In genomic region chr12:117026343-117026742, GRCh38 we compare ENCODE assay signal across 19 cellular contexts.
DNase-seq lines count a peak whose midpoint lies in the region; ATAC-seq and TF ChIP-seq lines count a peak whose summit lies in the region.
"Had no signal": no experiment of that assay in that cellular context is flagged by ENCODE, and none has a peak within 500 bp of the region (broad histone marks: within the 10 kb centered on the region; RNA-seq: fewer than 3 reads in every experiment).

No MANE protein-coding gene starts in this region.

- no peaks in the 10 kb centered on the region for H3K27me3 Mint-ChIP-seq in activated naive CD8-positive, alpha-beta T cell treated with anti-CD3 and anti-CD28 coated beads, Interleukin-2, amount 10 ng/mL, durations not matched to agents 7 days and 5 days
- no peaks in the 10 kb centered on the region for H3K27me3 Mint-ChIP-seq in activated naive CD8-positive, alpha-beta T cell treated with anti-CD3 and anti-CD28 coated beads for 36 hours
- H3K27me3 Mint-ChIP-seq in stimulated activated memory B cell treated with anti-CD40 and anti-IgM and Interleukin-4, amounts not matched to agents 10 μg/mL and 1 μg/mL and 100 μg/mL, for 72 hours, result no peaks in the 10 kb centered on the region
- no peaks in the 10 kb centered on the region for H3K27me3 Mint-ChIP-seq in CD8-positive, alpha-beta T cell (ENCODE audit: low read depth)
- H3K27me3 Mint-ChIP-seq: activated naive CD8-positive, alpha-beta T cell treated with anti-CD3 and anti-CD28 coated beads, Interleukin-2, amount 50 U/mL, for 24 hours; activated T-cell treated with anti-CD3 and anti-CD28 coated beads, Interleukin-2, amount 50 U/mL, for 24 hours; natural killer cell treated with Interleukin-12 subunit alpha and Interleukin-12 subunit beta and Interleukin-15 and Interleukin-18, amount 100 ng/mL, for 72 hours had no signal

- TF ChIP-seq CTCF in right atrium auricular region (IDR thresholded peaks at IDR 0.05), result no peak
- no peak for TF ChIP-seq CTCF in CD8-positive, alpha-beta T cell (IDR thresholded peaks at IDR 0.05)

- H3K36me3 ChIP-seq in KOPT-K1 (ENCODE audit: insufficient read depth, low read length) (peaks cover 99% of the 10 kb centered on the region), right atrium auricular region (peaks cover 32% of the 10 kb centered on the region)
- peaks cover 21% of the 10 kb centered on the region for H3K36me3 ChIP-seq in CD8-positive, alpha-beta T cell (ENCODE audit: insufficient read depth, low read length)

- H3K4me3 ChIP-seq in right atrium auricular region, result no peak overlapping the region
- no peak overlapping the region for H3K4me3 ChIP-seq in CD8-positive, alpha-beta T cell (ENCODE audit: low read depth, low read length)
- H3K4me3 ChIP-seq: HAP-1, K562 had no signal

- intact Hi-C loops in CD8-positive, alpha-beta T cell (cut with DNase I, micrococcal nuclease), result loop anchor here in 1 of 2 experiments (5.0 kb wide), 1 partner anchor 111 kb away; no protein-coding TSS in a partner anchor

- peaks cover 8% of the 10 kb centered on the region for H3K4me1 Mint-ChIP-seq in activated naive CD8-positive, alpha-beta T cell treated with anti-CD3 and anti-CD28 coated beads, Interleukin-2, amount 10 ng/mL, durations not matched to agents 7 days and 5 days
- H3K4me1 Mint-ChIP-seq in activated naive CD8-positive, alpha-beta T cell treated with anti-CD3 and anti-CD28 coated beads for 36 hours, result peaks cover 2% of the 10 kb centered on the region
- peaks cover 13% of the 10 kb centered on the region for H3K4me1 Mint-ChIP-seq in stimulated activated memory B cell treated with anti-CD40 and anti-IgM and Interleukin-4, amounts not matched to agents 10 μg/mL and 1 μg/mL and 100 μg/mL, for 72 hours
- H3K4me1 Mint-ChIP-seq in CD8-positive, alpha-beta T cell (ENCODE audit: low read depth), result no peaks in the 10 kb centered on the region

- no peaks in the 10 kb centered on the region for H3K27me3 ChIP-seq in right atrium auricular region
- no peaks in the 10 kb centered on the region for H3K27me3 ChIP-seq in CD8-positive, alpha-beta T cell (ENCODE audit: insufficient read depth, low read length)
- H3K27me3 ChIP-seq: brain microvascular endothelial cell had no signal

- H3K4me3 Mint-ChIP-seq in activated naive CD8-positive, alpha-beta T cell treated with anti-CD3 and anti-CD28 coated beads, Interleukin-2, amount 10 ng/mL, durations not matched to agents 7 days and 5 days, result no peak overlapping the region
- no peak overlapping the region for H3K4me3 Mint-ChIP-seq in activated naive CD8-positive, alpha-beta T cell treated with anti-CD3 and anti-CD28 coated beads for 36 hours
- H3K4me3 Mint-ChIP-seq in stimulated activated memory B cell treated with anti-CD40 and anti-IgM and Interleukin-4, amounts not matched to agents 10 μg/mL and 1 μg/mL and 100 μg/mL, for 72 hours, result no peak overlapping the region
- H3K4me3 Mint-ChIP-seq in CD8-positive, alpha-beta T cell, result no peak overlapping the region
- H3K4me3 Mint-ChIP-seq: activated naive CD8-positive, alpha-beta T cell treated with anti-CD3 and anti-CD28 coated beads, Interleukin-2, amount 50 U/mL, for 24 hours; activated T-cell treated with anti-CD3 and anti-CD28 coated beads, Interleukin-2, amount 50 U/mL, for 24 hours; mesothelial cell of epicardium; natural killer cell treated with Interleukin-12 subunit alpha and Interleukin-12 subunit beta and Interleukin-15 and Interleukin-18, amount 100 ng/mL, for 72 hours had no signal

- CTCF ChIA-PET in CD8-positive, alpha-beta T cell (lab: Charles Lee), result interaction anchor here (0.7 to 8.1 kb wide), 18 partner anchors 8 to 124 kb away, joined by 3 to 141 read pairs (median 3); no protein-coding TSS in a partner anchor

- POLR2A ChIA-PET in activated naive CD8-positive, alpha-beta T cell treated with anti-CD3 and anti-CD28 coated beads, Interleukin-2, amount 10 ng/mL, durations not matched to agents 7 days and 5 days (lab: Charles Lee), result interaction anchor here (0.8 to 1.0 kb wide), 2 partner anchors 93 to 99 kb away, joined by 3 read pairs; no protein-coding TSS in a partner anchor
- POLR2A ChIA-PET in CD8-positive, alpha-beta T cell (lab: Charles Lee), result no interaction called here

- H3K9me3 Mint-ChIP-seq in activated naive CD8-positive, alpha-beta T cell treated with anti-CD3 and anti-CD28 coated beads, Interleukin-2, amount 10 ng/mL, durations not matched to agents 7 days and 5 days, result no peaks in the 10 kb centered on the region
- no peaks in the 10 kb centered on the region for H3K9me3 Mint-ChIP-seq in activated naive CD8-positive, alpha-beta T cell treated with anti-CD3 and anti-CD28 coated beads for 36 hours
- no peaks in the 10 kb centered on the region for H3K9me3 Mint-ChIP-seq in stimulated activated memory B cell treated with anti-CD40 and anti-IgM and Interleukin-4, amounts not matched to agents 10 μg/mL and 1 μg/mL and 100 μg/mL, for 72 hours
- no peaks in the 10 kb centered on the region for H3K9me3 Mint-ChIP-seq in CD8-positive, alpha-beta T cell
- H3K9me3 Mint-ChIP-seq: activated naive CD8-positive, alpha-beta T cell treated with anti-CD3 and anti-CD28 coated beads, Interleukin-2, amount 50 U/mL, for 24 hours; activated T-cell treated with anti-CD3 and anti-CD28 coated beads, Interleukin-2, amount 50 U/mL, for 24 hours; mesothelial cell of epicardium; natural killer cell treated with Interleukin-12 subunit alpha and Interleukin-12 subunit beta and Interleukin-15 and Interleukin-18, amount 100 ng/mL, for 72 hours had no signal

- H3K9me3 ChIP-seq in KOPT-K1 (ENCODE audit: insufficient read depth, low read length, poor library complexity, severe bottlenecking), result no peaks in the 10 kb centered on the region
- H3K9me3 ChIP-seq in right atrium auricular region, result no peaks in the 10 kb centered on the region
- H3K9me3 ChIP-seq in CD8-positive, alpha-beta T cell (ENCODE audit: low read length), result no peaks in the 10 kb centered on the region
- H3K9me3 ChIP-seq: HAP-1 had no signal

- ATAC-seq in activated naive CD8-positive, alpha-beta T cell treated with anti-CD3 and anti-CD28 coated beads, Interleukin-2, amount 10 ng/mL, durations not matched to agents 7 days and 5 days (ENCODE audit: low read depth), result no peak
- ATAC-seq in stimulated activated memory B cell treated with anti-CD40 and anti-IgM and Interleukin-4, amounts not matched to agents 10 μg/mL and 1 μg/mL and 100 μg/mL, for 72 hours, result no peak
- no peak for ATAC-seq in GM19395 (IDR thresholded peaks at IDR 0.05; ENCODE audit: unreplicated experiment)
- ATAC-seq in HG02981 (IDR thresholded peaks at IDR 0.05; ENCODE audit: unreplicated experiment), result no peak
- no peak for ATAC-seq in CD8-positive, alpha-beta T cell

- peaks cover 8% of the 10 kb centered on the region for H3K36me3 Mint-ChIP-seq in activated naive CD8-positive, alpha-beta T cell treated with anti-CD3 and anti-CD28 coated beads, Interleukin-2, amount 10 ng/mL, durations not matched to agents 7 days and 5 days
- peaks cover 3% of the 10 kb centered on the region for H3K36me3 Mint-ChIP-seq in activated naive CD8-positive, alpha-beta T cell treated with anti-CD3 and anti-CD28 coated beads for 36 hours
- H3K36me3 Mint-ChIP-seq in stimulated activated memory B cell treated with anti-CD40 and anti-IgM and Interleukin-4, amounts not matched to agents 10 μg/mL and 1 μg/mL and 100 μg/mL, for 72 hours, result peaks cover 81% of the 10 kb centered on the region
- peaks cover 73% of the 10 kb centered on the region for H3K36me3 Mint-ChIP-seq in CD8-positive, alpha-beta T cell

- H3K27ac Mint-ChIP-seq in activated naive CD8-positive, alpha-beta T cell treated with anti-CD3 and anti-CD28 coated beads, Interleukin-2, amount 10 ng/mL, durations not matched to agents 7 days and 5 days, result peak overlapping the region; percentile 73
- H3K27ac Mint-ChIP-seq in activated naive CD8-positive, alpha-beta T cell treated with anti-CD3 and anti-CD28 coated beads for 36 hours, result no peak overlapping the region
- peak overlapping the region; percentile 46 for H3K27ac Mint-ChIP-seq in stimulated activated memory B cell treated with anti-CD40 and anti-IgM and Interleukin-4, amounts not matched to agents 10 μg/mL and 1 μg/mL and 100 μg/mL, for 72 hours
- H3K27ac Mint-ChIP-seq in CD8-positive, alpha-beta T cell, result no peak overlapping the region
- H3K27ac Mint-ChIP-seq: mesothelial cell of epicardium had no signal

- DNase-seq in activated naive CD8-positive, alpha-beta T cell treated with anti-CD3 and anti-CD28 coated beads, Interleukin-2, amount 10 ng/mL, durations not matched to agents 7 days and 5 days, result no peak
- DNase-seq in activated naive CD8-positive, alpha-beta T cell treated with anti-CD3 and anti-CD28 coated beads for 36 hours, result no peak
- no peak for DNase-seq in right atrium auricular region (ENCODE audit: low spot score)
- DNase-seq in CD8-positive, alpha-beta T cell, result no peak
- DNase-seq: activated CD4-positive, alpha-beta T cell treated with anti-CD3 and anti-CD28 coated beads, Interleukin-2, amount 50 U/mL, for 1 hour; activated naive CD8-positive, alpha-beta T cell treated with anti-CD3 and anti-CD28 coated beads, Interleukin-2, amount 50 U/mL, for 24 hours; activated T-cell treated with anti-CD3 and anti-CD28 coated beads, Interleukin-2, amount 50 U/mL, for 24 hours; brain microvascular endothelial cell; cortex of kidney; NCI-H748 treated with DMSO at 0.1 percent for 48 hours had no signal

- H3K27ac ChIP-seq in KOPT-K1 (ENCODE audit: low read depth, low read length, poor library complexity, severe bottlenecking) (peak overlapping the region; percentile 34), right atrium auricular region (peak overlapping the region; percentile 52 to 58)
- no peak overlapping the region for H3K27ac ChIP-seq in CD8-positive, alpha-beta T cell (ENCODE audit: low read depth, low read length)
- H3K27ac ChIP-seq: brain microvascular endothelial cell, parathyroid adenoma had no signal

- H3K4me1 ChIP-seq in right atrium auricular region, result peaks cover 0 to 22% of the 10 kb centered on the region in 2 donors
- no peaks in the 10 kb centered on the region for H3K4me1 ChIP-seq in CD8-positive, alpha-beta T cell (ENCODE audit: insufficient read depth, low read length)
- H3K4me1 ChIP-seq: HAP-1 had no signal

Comparison
In these comparisons a context has a peak if more than half of its experiments do, and no peak if none do; other contexts are left out.
1. H3K27ac Mint-ChIP-seq: peak in activated naive CD8-positive, alpha-beta T cell treated with anti-CD3 and anti-CD28 coated beads, Interleukin-2, amount 10 ng/mL, durations not matched to agents 7 days and 5 days (single experiment) and stimulated activated memory B cell treated with anti-CD40 and anti-IgM and Interleukin-4, amounts not matched to agents 10 μg/mL and 1 μg/mL and 100 μg/mL, for 72 hours (single experiment); none in activated naive CD8-positive, alpha-beta T cell treated with anti-CD3 and anti-CD28 coated beads for 36 hours (single experiment) and CD8-positive, alpha-beta T cell (single experiment).